ENCODE assay signal across 24 cellular contexts in the genomic region with DNA sequence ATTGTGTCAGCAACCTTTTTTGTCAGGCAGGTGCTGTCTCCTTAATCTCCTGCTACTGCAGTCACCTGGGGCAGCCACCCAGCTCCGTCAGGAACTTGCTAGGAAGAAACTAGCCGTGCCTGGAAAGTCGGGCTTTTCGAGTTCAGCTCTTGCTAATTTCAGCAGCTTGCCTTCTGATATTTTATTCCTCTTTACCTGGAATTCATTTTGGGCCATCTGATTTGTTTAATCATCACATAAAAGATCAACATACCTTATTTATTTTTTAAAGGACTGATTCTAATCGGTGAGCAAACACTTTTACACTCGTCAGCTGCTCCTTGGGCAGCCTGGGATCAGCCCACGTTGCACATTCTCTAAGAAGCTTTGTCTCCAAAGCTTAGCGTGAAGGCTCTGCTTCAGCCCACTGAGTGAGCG. TPM values are rescaled to one million over a fixed set of nuclear protein-coding genes. Genes with fewer than 3 reads are reported as not detected.
DNase-seq lines count a peak whose midpoint lies in the region; ATAC-seq, FAIRE-seq and TF ChIP-seq lines count a peak whose summit lies in the region.
"Had no signal": no experiment of that assay in that cellular context is flagged by ENCODE, and none has a peak within 500 bp of the region (broad histone marks: within the 10 kb centered on the region; RNA-seq: fewer than 3 reads in every experiment).

No MANE protein-coding gene starts in this region.

- H3T11ph ChIP-seq in H9 (ENCODE audit: low read length), result no peak overlapping the region

- ATAC-seq in pancreas (peak; percentile 47 to 74 (median 52)), SK-N-SH treated with all-trans-retinoic acid at 6 μM for 48 hours (no peak)
- ATAC-seq: right cardiac atrium had no signal

- H2BK120ac ChIP-seq in H9 (ENCODE audit: low read depth, low read length, poor library complexity, severe bottlenecking), result no peak overlapping the region

- no peak overlapping the region for H2AK5ac ChIP-seq in H9 (ENCODE audit: insufficient read length, low read length)

- no peak overlapping the region for H2BK15ac ChIP-seq in H9 (ENCODE audit: low read depth, low read length)

- no peaks in the 10 kb centered on the region for H3K36me3 ChIP-seq in endodermal cell (ENCODE audit: control insufficient read depth, insufficient read depth, low read length)
- no peaks in the 10 kb centered on the region for H3K36me3 ChIP-seq in pancreas
- H3K36me3 ChIP-seq: lower lobe of right lung, Peyer's patch, upper lobe of left lung had no signal

- no peaks in the 10 kb centered on the region for H3K79me1 ChIP-seq in H9 (ENCODE audit: insufficient read depth, low read depth, low read length, poor library complexity, severe bottlenecking)

- H3K27ac ChIP-seq in C4-2B (peak overlapping the region; percentile 63), H9 (ENCODE audit: insufficient read length, low read depth, low read length) (no peak overlapping the region), endodermal cell (ENCODE audit: low read depth, low read length) (peak overlapping the region; percentile 3), pancreas (peak overlapping the region; percentile 9 to 73 (median 48))
- H3K27ac ChIP-seq: lower lobe of right lung, Peyer's patch, SK-N-MC, upper lobe of left lung had no signal

- no peak overlapping the region for H3K4me3 Mint-ChIP-seq in H9
- H3K4me3 Mint-ChIP-seq in endodermal cell, result peak overlapping the region; percentile 3
- H3K4me3 Mint-ChIP-seq: activated naive CD8-positive, alpha-beta T cell; CD14-positive monocyte had no signal

- H3K18ac ChIP-seq in H9 (ENCODE audit: insufficient read length, low read depth, low read length), result no peak overlapping the region

- H3K27ac Mint-ChIP-seq in H9 (peak overlapping the region in 2 of 3 experiments; percentile 16; a peak in 2 of 7 replicates), endodermal cell (peak overlapping the region; percentile 94)
- H3K27ac Mint-ChIP-seq: activated naive CD8-positive, alpha-beta T cell had no signal

- H3K9me3 ChIP-seq in H9 (ENCODE audit: control insufficient read depth, low read depth, low read length) (no peaks in the 10 kb centered on the region), endodermal cell (ENCODE audit: control insufficient read depth, low read length) (no peaks in the 10 kb centered on the region), pancreas (no peaks in the 10 kb centered on the region)
- H3K9me3 ChIP-seq: lower lobe of right lung, Peyer's patch, upper lobe of left lung had no signal

- DNase-seq in H9, result no peak
- DNase-seq in endodermal cell, result peak; percentile 75
- DNase-seq in pancreas, result peak in 3 of 6 donors; percentile 28 to 62 (median 36)
- DNase-seq in activated gamma-delta T cell (lab: John Stamatoyannopoulos, UW), result no peak
- DNase-seq in DMS79 (lab: John Stamatoyannopoulos, UW), result no peak
- DNase-seq: activated CD4-positive, alpha-beta T cell treated with anti-CD3 and anti-CD28 coated beads, Interleukin-2, amount 50 U/mL, for 1 hour; GDM1; lower lobe of right lung; MM.1S; NK-92 treated with Interleukin-12 subunit alpha and Interleukin-12 subunit beta, amount 100 ng/mL, for 24 hours; nucleus accumbens; Peyer's patch; right cardiac atrium; stimulated activated CD4-positive, alpha-beta T cell treated with anti-CD3 and anti-CD28 coated beads, Interleukin-12 subunit alpha, Interleukin-12 subunit beta, amount 100 ng/mL, for 4 hours; T-helper 2 cell; upper lobe of left lung had no signal

- H4K20me1 ChIP-seq in H9 (ENCODE audit: control insufficient read depth, insufficient read depth, insufficient read length), result no peaks in the 10 kb centered on the region

- intact Hi-C loops in pancreas (cut with DNase I), result no loop called here

- TF ChIP-seq CTCF in C4-2B (conservative IDR thresholded peaks at IDR 0.05) (no peak), H9 (conservative IDR thresholded peaks at IDR 0.05) (no peak), endodermal cell (conservative IDR thresholded peaks at IDR 0.05) (no peak), pancreas (IDR thresholded peaks at IDR 0.05) (no peak)

- H2BK5ac ChIP-seq in H9 (ENCODE audit: insufficient read length, low read length), result no peak overlapping the region

- H3K27me3 ChIP-seq in H9 (ENCODE audit: insufficient read depth, low read length) (no peaks in the 10 kb centered on the region), endodermal cell (ENCODE audit: control insufficient read depth, insufficient read depth, low read length, poor library complexity, severe bottlenecking) (no peaks in the 10 kb centered on the region), pancreas (no peaks in the 10 kb centered on the region)
- H3K27me3 ChIP-seq: Peyer's patch, upper lobe of left lung had no signal

- H3K14ac ChIP-seq in H9 (ENCODE audit: insufficient read depth, low read length), result no peak overlapping the region

- H4K91ac ChIP-seq in H9 (ENCODE audit: insufficient read length, low read depth, low read length), result no peak overlapping the region

- H4K8ac ChIP-seq in H9 (replicated peaks; ENCODE audit: insufficient read length, low read depth, low read length), result no peak overlapping the region

- H3K23me2 ChIP-seq in H9 (ENCODE audit: insufficient read length, low read depth, low read length, poor library complexity, severe bottlenecking), result no peaks in the 10 kb centered on the region

- no peak overlapping the region for H4K5ac ChIP-seq in H9 (ENCODE audit: insufficient read length, low read depth, low read length)

- FAIRE-seq in pancreas (lab: Jason Lieb, UNC), result no peak
- FAIRE-seq: astrocyte had no signal

- H3K4me1 Mint-ChIP-seq in H9 (peaks cover 14 to 17% of the 10 kb centered on the region in 2 experiments), endodermal cell (peaks cover 36% of the 10 kb centered on the region)

- H3K9me3 Mint-ChIP-seq in H9 (peaks cover 0 to 3% of the 10 kb centered on the region in 2 experiments; a peak in 1 of 5 replicates), endodermal cell (no peaks in the 10 kb centered on the region)

- no peaks in the 10 kb centered on the region; the same call in 1 of the 2 replicates for H3K4me1 ChIP-seq in H9 (ENCODE audit: insufficient read depth, low read length)
- peaks cover 13% of the 10 kb centered on the region for H3K4me1 ChIP-seq in endodermal cell (ENCODE audit: control insufficient read depth, insufficient read depth, low read length)
- peaks cover 12 to 30% (median 28%) of the 10 kb centered on the region in 3 donors for H3K4me1 ChIP-seq in pancreas
- H3K4me1 ChIP-seq: lower lobe of right lung had no signal

- no peak overlapping the region for H2BK20ac ChIP-seq in H9 (ENCODE audit: low read depth, low read length, poor library complexity, severe bottlenecking)

- peaks cover 2% of the 10 kb centered on the region; the same call in 1 of the 2 replicates for H3K27me3 Mint-ChIP-seq in H9 (ENCODE audit: low read depth)
- H3K27me3 Mint-ChIP-seq in endodermal cell (ENCODE audit: insufficient read depth), result peaks cover under 1% of the 10 kb centered on the region

- no peaks in the 10 kb centered on the region for H3K36me3 Mint-ChIP-seq in H9 (ENCODE audit: insufficient read depth in 1 of 3, low read depth in 3 of 3)
- H3K36me3 Mint-ChIP-seq in endodermal cell (ENCODE audit: low read depth), result no peaks in the 10 kb centered on the region
- H3K36me3 Mint-ChIP-seq: activated naive CD8-positive, alpha-beta T cell had no signal

- WGBS in H9 (ENCODE audit: extremely low coverage, insufficient read length, low lambda C conversion rate), result no CpG with 5 or more reads among the region's 9 CpGs
- WGBS in endodermal cell (ENCODE audit: insufficient coverage in 1 of 2, insufficient read length in 1 of 2), 2 experiments, result 62 to 75% methylated on average over 9 of the region's 9 CpGs
- WGBS in pancreas, 2 donors, result 13 to 22% methylated on average over 9 of the region's 9 CpGs

- H2BK12ac ChIP-seq in H9 (ENCODE audit: insufficient read length, low read depth, low read length), result no peak overlapping the region

- H3K4me3 ChIP-seq in endodermal cell (ENCODE audit: low read length) (peak overlapping the region; percentile 30), pancreas (peak overlapping the region in 2 of 4 donors; percentile 8 to 19)
- H3K4me3 ChIP-seq: lower lobe of right lung, Peyer's patch, SK-N-MC, upper lobe of left lung had no signal

- H2AFZ ChIP-seq in H9 (ENCODE audit: low read length), result no peak overlapping the region

- H3K9ac ChIP-seq in H9 (ENCODE audit: extremely low read depth, insufficient read length, low read length) (no peak overlapping the region), endodermal cell (ENCODE audit: extremely low read depth, low read length, poor library complexity, severe bottlenecking) (peak overlapping the region; percentile 50)

- H3K4ac ChIP-seq in H9 (ENCODE audit: low read depth, low read length), result no peak overlapping the region

- no peaks in the 10 kb centered on the region for H3K79me2 ChIP-seq in H9 (ENCODE audit: insufficient read depth, low read length)

- H3K4me2 ChIP-seq in H9 (ENCODE audit: insufficient read depth, insufficient read length, low read length), result no peak overlapping the region

- no peak overlapping the region for H3K56ac ChIP-seq in H9 (ENCODE audit: insufficient read length, low read depth, low read length)

- H3K23ac ChIP-seq in H9 (ENCODE audit: insufficient read length, low read depth, low read length), result no peak overlapping the region

TF ChIP-seq in SK-N-SH treated with all-trans-retinoic acid at 6 μM for 48 hours, 23 proteins besides CTCF, POLR2A, EP300 and RAD21:
- TF ChIP-seq CSDC2 (CRISPR knock-in tag; IDR thresholded peaks at IDR 0.05) (no peak), ZC3H10 (CRISPR knock-in tag; IDR thresholded peaks at IDR 0.05) (no peak), ZNF8 (CRISPR knock-in tag; IDR thresholded peaks at IDR 0.05) (no peak), ZNF565 (CRISPR knock-in tag; conservative IDR thresholded peaks at IDR 0.05; ENCODE audit: low read depth) (no peak), ESRRG (CRISPR knock-in tag; IDR thresholded peaks at IDR 0.05) (no peak)

RNA-seq across cellular contexts. Expression of gene PRLR, which starts 42.2 kb away (rescaled TPM):
- total RNA-seq in H9 (2021), result 2.5 TPM in 2 replicates
- 1 to 10 TPM; 4.1 to 6.5 TPM for total RNA-seq in endodermal cell
- polyA plus RNA-seq in endodermal cell (2013, experiment 1 of 2), result 6.5 TPM
- 10.4 TPM for polyA plus RNA-seq in endodermal cell (2013, experiment 2 of 2)
- total RNA-seq in pancreas, result 10 to 100 TPM in 3 of 6 donors, 1 to 10 TPM in 3; 6.2 to 16.6 (median 11.1) TPM
- 1 to 10 TPM in 1 of 2 donors, under 1 TPM in 1; 0.61 to 1.5 TPM for polyA plus RNA-seq in pancreas
- total RNA-seq: myocyte had no signal
- polyA plus RNA-seq: AG04450 had no signal
